In genomic region chr1:14929547-14930223, GRCh38 we compare ENCODE assay signal across 1 cellular context.
TF ChIP-seq lines count a peak whose summit lies in the region.

No MANE protein-coding gene starts in this region.

TF ChIP-seq in K562, 482 proteins besides CTCF, POLR2A, EP300 and RAD21 (continued from another document and continues in another):
- TF ChIP-seq ZBTB11 (CRISPR knock-in tag; IDR thresholded peaks at IDR 0.05), result no peak
- no peak for TF ChIP-seq TSC22D4 (tag; IDR thresholded peaks at IDR 0.05)
- no peak for TF ChIP-seq MCM7 (IDR thresholded peaks at IDR 0.05)
- TF ChIP-seq NCOA1 (IDR thresholded peaks at IDR 0.05; ENCODE audit: low read depth), result peak; percentile 19; the same call in 1 of the 2 replicates
- TF ChIP-seq NFE2 (IDR thresholded peaks at IDR 0.05; ENCODE audit: low read depth), result peak; percentile 42; the same call in 1 of the 2 replicates
- TF ChIP-seq ERF (CRISPR knock-in tag; IDR thresholded peaks at IDR 0.05), result no peak
- TF ChIP-seq PRMT5 (CRISPR knock-in tag; IDR thresholded peaks at IDR 0.05), result no peak
- no peak for TF ChIP-seq IRF1 (CRISPR knock-in tag; IDR thresholded peaks at IDR 0.05; ENCODE audit: borderline replicate concordance)
- peak; percentile 42; the same call in 1 of the 2 replicates for TF ChIP-seq EP400 (IDR thresholded peaks at IDR 0.05)
- peak; percentile 88 for TF ChIP-seq NEUROD1 (IDR thresholded peaks at IDR 0.05; ENCODE audit: borderline replicate concordance, low read depth, low read length, partially characterized antibody)
- TF ChIP-seq L3MBTL2 (IDR thresholded peaks at IDR 0.05), result peak; percentile 47; the same call in 1 of the 2 replicates
- TF ChIP-seq IRF2 (CRISPR knock-in tag; IDR thresholded peaks at IDR 0.05), result no peak
- TF ChIP-seq PML (IDR thresholded peaks at IDR 0.05; ENCODE audit: low read length), result no peak; the same call in 1 of the 2 replicates
- TF ChIP-seq, protein P1, sequence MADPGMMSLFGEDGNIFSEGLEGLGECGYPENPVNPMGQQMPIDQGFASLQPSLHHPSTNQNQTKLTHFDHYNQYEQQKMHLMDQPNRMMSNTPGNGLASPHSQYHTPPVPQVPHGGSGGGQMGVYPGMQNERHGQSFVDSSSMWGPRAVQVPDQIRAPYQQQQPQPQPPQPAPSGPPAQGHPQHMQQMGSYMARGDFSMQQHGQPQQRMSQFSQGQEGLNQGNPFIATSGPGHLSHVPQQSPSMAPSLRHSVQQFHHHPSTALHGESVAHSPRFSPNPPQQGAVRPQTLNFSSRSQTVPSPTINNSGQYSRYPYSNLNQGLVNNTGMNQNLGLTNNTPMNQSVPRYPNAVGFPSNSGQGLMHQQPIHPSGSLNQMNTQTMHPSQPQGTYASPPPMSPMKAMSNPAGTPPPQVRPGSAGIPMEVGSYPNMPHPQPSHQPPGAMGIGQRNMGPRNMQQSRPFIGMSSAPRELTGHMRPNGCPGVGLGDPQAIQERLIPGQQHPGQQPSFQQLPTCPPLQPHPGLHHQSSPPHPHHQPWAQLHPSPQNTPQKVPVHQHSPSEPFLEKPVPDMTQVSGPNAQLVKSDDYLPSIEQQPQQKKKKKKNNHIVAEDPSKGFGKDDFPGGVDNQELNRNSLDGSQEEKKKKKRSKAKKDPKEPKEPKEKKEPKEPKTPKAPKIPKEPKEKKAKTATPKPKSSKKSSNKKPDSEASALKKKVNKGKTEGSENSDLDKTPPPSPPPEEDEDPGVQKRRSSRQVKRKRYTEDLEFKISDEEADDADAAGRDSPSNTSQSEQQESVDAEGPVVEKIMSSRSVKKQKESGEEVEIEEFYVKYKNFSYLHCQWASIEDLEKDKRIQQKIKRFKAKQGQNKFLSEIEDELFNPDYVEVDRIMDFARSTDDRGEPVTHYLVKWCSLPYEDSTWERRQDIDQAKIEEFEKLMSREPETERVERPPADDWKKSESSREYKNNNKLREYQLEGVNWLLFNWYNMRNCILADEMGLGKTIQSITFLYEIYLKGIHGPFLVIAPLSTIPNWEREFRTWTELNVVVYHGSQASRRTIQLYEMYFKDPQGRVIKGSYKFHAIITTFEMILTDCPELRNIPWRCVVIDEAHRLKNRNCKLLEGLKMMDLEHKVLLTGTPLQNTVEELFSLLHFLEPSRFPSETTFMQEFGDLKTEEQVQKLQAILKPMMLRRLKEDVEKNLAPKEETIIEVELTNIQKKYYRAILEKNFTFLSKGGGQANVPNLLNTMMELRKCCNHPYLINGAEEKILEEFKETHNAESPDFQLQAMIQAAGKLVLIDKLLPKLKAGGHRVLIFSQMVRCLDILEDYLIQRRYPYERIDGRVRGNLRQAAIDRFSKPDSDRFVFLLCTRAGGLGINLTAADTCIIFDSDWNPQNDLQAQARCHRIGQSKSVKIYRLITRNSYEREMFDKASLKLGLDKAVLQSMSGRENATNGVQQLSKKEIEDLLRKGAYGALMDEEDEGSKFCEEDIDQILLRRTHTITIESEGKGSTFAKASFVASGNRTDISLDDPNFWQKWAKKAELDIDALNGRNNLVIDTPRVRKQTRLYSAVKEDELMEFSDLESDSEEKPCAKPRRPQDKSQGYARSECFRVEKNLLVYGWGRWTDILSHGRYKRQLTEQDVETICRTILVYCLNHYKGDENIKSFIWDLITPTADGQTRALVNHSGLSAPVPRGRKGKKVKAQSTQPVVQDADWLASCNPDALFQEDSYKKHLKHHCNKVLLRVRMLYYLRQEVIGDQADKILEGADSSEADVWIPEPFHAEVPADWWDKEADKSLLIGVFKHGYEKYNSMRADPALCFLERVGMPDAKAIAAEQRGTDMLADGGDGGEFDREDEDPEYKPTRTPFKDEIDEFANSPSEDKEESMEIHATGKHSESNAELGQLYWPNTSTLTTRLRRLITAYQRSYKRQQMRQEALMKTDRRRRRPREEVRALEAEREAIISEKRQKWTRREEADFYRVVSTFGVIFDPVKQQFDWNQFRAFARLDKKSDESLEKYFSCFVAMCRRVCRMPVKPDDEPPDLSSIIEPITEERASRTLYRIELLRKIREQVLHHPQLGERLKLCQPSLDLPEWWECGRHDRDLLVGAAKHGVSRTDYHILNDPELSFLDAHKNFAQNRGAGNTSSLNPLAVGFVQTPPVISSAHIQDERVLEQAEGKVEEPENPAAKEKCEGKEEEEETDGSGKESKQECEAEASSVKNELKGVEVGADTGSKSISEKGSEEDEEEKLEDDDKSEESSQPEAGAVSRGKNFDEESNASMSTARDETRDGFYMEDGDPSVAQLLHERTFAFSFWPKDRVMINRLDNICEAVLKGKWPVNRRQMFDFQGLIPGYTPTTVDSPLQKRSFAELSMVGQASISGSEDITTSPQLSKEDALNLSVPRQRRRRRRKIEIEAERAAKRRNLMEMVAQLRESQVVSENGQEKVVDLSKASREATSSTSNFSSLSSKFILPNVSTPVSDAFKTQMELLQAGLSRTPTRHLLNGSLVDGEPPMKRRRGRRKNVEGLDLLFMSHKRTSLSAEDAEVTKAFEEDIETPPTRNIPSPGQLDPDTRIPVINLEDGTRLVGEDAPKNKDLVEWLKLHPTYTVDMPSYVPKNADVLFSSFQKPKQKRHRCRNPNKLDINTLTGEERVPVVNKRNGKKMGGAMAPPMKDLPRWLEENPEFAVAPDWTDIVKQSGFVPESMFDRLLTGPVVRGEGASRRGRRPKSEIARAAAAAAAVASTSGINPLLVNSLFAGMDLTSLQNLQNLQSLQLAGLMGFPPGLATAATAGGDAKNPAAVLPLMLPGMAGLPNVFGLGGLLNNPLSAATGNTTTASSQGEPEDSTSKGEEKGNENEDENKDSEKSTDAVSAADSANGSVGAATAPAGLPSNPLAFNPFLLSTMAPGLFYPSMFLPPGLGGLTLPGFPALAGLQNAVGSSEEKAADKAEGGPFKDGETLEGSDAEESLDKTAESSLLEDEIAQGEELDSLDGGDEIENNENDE (IDR thresholded peaks at IDR 0.05; ENCODE audit: low read depth, low read length), result no peak
- no peak for TF ChIP-seq EHMT2 (IDR thresholded peaks at IDR 0.05)
- TF ChIP-seq MYBL2 (IDR thresholded peaks at IDR 0.05; ENCODE audit: low read depth), result no peak
- no peak for TF ChIP-seq MYBL2 (CRISPR knock-in tag; IDR thresholded peaks at IDR 0.05; ENCODE audit: borderline replicate concordance)
- peak in 1 of 2 experiments; percentile 75; a peak in 2 of 4 replicates for TF ChIP-seq TBL1XR1 (IDR thresholded peaks at IDR 0.05; ENCODE audit: low read length in 2 of 2)
- TF ChIP-seq ZNF24 (IDR thresholded peaks at IDR 0.05), result no peak
- TF ChIP-seq, protein P2, sequence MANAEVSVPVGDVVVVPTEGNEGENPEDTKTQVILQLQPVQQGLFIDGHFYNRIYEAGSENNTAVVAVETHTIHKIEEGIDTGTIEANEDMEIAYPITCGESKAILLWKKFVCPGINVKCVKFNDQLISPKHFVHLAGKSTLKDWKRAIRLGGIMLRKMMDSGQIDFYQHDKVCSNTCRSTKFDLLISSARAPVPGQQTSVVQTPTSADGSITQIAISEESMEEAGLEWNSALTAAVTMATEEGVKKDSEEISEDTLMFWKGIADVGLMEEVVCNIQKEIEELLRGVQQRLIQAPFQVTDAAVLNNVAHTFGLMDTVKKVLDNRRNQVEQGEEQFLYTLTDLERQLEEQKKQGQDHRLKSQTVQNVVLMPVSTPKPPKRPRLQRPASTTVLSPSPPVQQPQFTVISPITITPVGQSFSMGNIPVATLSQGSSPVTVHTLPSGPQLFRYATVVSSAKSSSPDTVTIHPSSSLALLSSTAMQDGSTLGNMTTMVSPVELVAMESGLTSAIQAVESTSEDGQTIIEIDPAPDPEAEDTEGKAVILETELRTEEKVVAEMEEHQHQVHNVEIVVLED (CRISPR knock-in tag; IDR thresholded peaks at IDR 0.05), result no peak
- TF ChIP-seq RBFOX2 (IDR thresholded peaks at IDR 0.05; ENCODE audit: low read depth, low read length), result no peak
- TF ChIP-seq, protein P3, sequence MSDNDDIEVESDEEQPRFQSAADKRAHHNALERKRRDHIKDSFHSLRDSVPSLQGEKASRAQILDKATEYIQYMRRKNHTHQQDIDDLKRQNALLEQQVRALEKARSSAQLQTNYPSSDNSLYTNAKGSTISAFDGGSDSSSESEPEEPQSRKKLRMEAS (CRISPR knock-in tag; IDR thresholded peaks at IDR 0.05), result peak; percentile 61; the same call in 1 of the 2 replicates
- TF ChIP-seq BACH1 (tag; IDR thresholded peaks at IDR 0.05), result no peak
- TF ChIP-seq RERE (CRISPR knock-in tag; IDR thresholded peaks at IDR 0.05; ENCODE audit: borderline replicate concordance), result no peak
- no peak for TF ChIP-seq HMGN3 (IDR thresholded peaks at IDR 0.05; ENCODE audit: borderline replicate concordance, extremely low read depth, insufficient read length, low read depth, low read length)
- TF ChIP-seq ZNF511 (CRISPR knock-in tag; IDR thresholded peaks at IDR 0.05), result peak; percentile 56; the same call in 1 of the 2 replicates
- no peak for TF ChIP-seq ZBTB8A (IDR thresholded peaks at IDR 0.05; ENCODE audit: partially characterized antibody)
- TF ChIP-seq SMARCE1 (IDR thresholded peaks at IDR 0.05), result peak; percentile 89
- TF ChIP-seq TGIF2 (CRISPR knock-in tag; IDR thresholded peaks at IDR 0.05), result no peak
- TF ChIP-seq ZNF3 (CRISPR knock-in tag; IDR thresholded peaks at IDR 0.05), result no peak
- TF ChIP-seq ZNF347 (CRISPR knock-in tag; IDR thresholded peaks at IDR 0.05; ENCODE audit: low read depth), result no peak
- 0 out of 4 replicates have a peak, but pooled peaks of 1 of the 2 experiments have one; percentile 29 for TF ChIP-seq TEAD1 (CRISPR knock-in tag; IDR thresholded peaks at IDR 0.05)
- TF ChIP-seq, protein P4, sequence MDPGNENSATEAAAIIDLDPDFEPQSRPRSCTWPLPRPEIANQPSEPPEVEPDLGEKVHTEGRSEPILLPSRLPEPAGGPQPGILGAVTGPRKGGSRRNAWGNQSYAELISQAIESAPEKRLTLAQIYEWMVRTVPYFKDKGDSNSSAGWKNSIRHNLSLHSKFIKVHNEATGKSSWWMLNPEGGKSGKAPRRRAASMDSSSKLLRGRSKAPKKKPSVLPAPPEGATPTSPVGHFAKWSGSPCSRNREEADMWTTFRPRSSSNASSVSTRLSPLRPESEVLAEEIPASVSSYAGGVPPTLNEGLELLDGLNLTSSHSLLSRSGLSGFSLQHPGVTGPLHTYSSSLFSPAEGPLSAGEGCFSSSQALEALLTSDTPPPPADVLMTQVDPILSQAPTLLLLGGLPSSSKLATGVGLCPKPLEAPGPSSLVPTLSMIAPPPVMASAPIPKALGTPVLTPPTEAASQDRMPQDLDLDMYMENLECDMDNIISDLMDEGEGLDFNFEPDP (CRISPR knock-in tag; IDR thresholded peaks at IDR 0.05), result no peak
- no peak for TF ChIP-seq POLR2H (tag; IDR thresholded peaks at IDR 0.05; ENCODE audit: low read depth)
